In the genomic region with DNA sequence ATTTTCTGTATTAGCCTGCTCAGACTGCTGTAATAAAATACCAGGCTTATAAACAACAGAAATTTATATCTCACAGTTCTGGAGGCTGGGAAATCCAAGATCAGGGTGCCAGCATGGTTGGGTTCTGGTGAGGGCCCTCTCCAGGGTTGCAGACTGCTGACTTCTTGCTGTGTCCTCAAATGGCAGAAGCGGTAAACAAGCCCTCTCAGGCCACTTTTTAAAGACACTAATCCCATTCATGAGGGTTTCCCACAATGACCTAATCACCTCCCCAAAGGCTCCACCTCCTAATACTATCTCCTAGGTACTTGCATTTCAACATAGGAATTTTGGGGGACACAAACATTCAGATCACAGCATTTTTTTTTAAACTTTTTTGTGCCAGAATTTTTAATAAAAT, we compare ENCODE assay signal across 1 cellular context.
TF ChIP-seq lines count a peak whose summit lies in the region.

No MANE protein-coding gene starts in this region.

TF ChIP-seq in WTC11, 78 proteins besides CTCF, POLR2A, EP300 and RAD21 (continued from another document):
- TF ChIP-seq, protein P1, sequence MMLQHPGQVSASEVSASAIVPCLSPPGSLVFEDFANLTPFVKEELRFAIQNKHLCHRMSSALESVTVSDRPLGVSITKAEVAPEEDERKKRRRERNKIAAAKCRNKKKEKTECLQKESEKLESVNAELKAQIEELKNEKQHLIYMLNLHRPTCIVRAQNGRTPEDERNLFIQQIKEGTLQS (CRISPR knock-in tag; conservative IDR thresholded peaks at IDR 0.05) = no peak
- TF ChIP-seq, protein P2, sequence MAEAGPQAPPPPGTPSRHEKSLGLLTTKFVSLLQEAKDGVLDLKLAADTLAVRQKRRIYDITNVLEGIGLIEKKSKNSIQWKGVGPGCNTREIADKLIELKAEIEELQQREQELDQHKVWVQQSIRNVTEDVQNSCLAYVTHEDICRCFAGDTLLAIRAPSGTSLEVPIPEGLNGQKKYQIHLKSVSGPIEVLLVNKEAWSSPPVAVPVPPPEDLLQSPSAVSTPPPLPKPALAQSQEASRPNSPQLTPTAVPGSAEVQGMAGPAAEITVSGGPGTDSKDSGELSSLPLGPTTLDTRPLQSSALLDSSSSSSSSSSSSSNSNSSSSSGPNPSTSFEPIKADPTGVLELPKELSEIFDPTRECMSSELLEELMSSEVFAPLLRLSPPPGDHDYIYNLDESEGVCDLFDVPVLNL (CRISPR knock-in tag; IDR thresholded peaks at IDR 0.05; ENCODE audit: borderline replicate concordance, low read depth) = no peak
- TF ChIP-seq ZBTB21 (CRISPR knock-in tag; IDR thresholded peaks at IDR 0.05; ENCODE audit: borderline replicate concordance) = no peak
- no peak for TF ChIP-seq HMGXB4 (CRISPR knock-in tag; IDR thresholded peaks at IDR 0.05)
